In the genomic region with DNA sequence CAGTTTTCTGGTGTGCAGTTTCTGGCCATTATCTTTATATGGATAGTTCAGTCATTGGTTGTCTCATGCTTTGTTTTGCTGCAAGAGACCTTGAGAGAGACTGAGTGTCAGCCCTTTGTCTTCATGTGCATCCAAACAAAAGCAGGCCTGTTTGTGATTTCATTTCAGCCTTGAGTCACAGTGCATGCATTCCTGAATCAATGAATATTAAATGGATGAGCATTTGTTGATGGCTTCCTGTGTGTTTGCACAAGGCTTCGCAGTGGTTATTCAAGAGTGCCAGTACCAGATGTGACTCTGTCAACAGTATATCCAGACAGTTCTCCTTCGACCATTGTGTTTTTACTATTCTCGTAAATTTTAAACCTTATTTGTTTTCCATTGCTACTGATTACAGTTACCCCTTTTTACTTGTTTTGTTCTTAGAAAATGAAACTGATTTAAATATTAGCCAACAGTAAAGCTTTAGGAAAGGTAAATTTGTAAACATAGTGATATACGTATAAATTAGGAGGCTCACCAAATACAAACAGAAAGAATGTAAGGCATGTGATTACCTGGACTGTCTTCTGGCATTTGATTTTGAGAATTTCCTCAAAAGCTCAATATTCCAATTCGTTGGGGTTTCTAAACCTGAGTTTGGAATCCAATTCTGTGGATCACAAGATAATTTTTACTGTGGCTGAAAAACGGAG, we compare ENCODE assay signal across 2 cellular contexts.
TF ChIP-seq lines count a peak whose summit lies in the region.

No MANE protein-coding gene starts in this region.

TF ChIP-seq in SK-N-SH treated with all-trans-retinoic acid at 6 μM for 48 hours, 23 proteins besides CTCF, POLR2A, EP300 and RAD21 (continued from another document):
- TF ChIP-seq TCF4 (CRISPR knock-in tag; IDR thresholded peaks at IDR 0.05; ENCODE audit: borderline replicate concordance) = 0 out of 2 replicates have a peak, but pooled peaks have one; percentile 20
- peak; percentile 26 for TF ChIP-seq ISL1 (CRISPR knock-in tag; IDR thresholded peaks at IDR 0.05)
- TF ChIP-seq ARNTL (CRISPR knock-in tag; IDR thresholded peaks at IDR 0.05; ENCODE audit: borderline replicate concordance, low read depth) = no peak
TF ChIP-seq in SK-N-SH treated with all-trans-retinoic acid at 6 μM for 48 hours: peak in this region for 2.

TF ChIP-seq in SK-N-SH, 30 proteins besides CTCF, POLR2A, EP300 and RAD21 (continued from another document):
- TF ChIP-seq SIN3A (IDR thresholded peaks at IDR 0.05; ENCODE audit: borderline replicate concordance, low read depth, low read length) = no peak
- no peak for TF ChIP-seq MXI1 (IDR thresholded peaks at IDR 0.05; ENCODE audit: low read depth, low read length)
- TF ChIP-seq, protein P1, sequence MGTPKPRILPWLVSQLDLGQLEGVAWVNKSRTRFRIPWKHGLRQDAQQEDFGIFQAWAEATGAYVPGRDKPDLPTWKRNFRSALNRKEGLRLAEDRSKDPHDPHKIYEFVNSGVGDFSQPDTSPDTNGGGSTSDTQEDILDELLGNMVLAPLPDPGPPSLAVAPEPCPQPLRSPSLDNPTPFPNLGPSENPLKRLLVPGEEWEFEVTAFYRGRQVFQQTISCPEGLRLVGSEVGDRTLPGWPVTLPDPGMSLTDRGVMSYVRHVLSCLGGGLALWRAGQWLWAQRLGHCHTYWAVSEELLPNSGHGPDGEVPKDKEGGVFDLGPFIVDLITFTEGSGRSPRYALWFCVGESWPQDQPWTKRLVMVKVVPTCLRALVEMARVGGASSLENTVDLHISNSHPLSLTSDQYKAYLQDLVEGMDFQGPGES (IDR thresholded peaks at IDR 0.05; ENCODE audit: low read depth, low read length) = no peak
- TF ChIP-seq GABPA (IDR thresholded peaks at IDR 0.05; ENCODE audit: low read depth) = no peak
TF ChIP-seq in SK-N-SH: peak in this region for 0.
